ENCODE assay signal across 1 cellular context in the genomic region with DNA sequence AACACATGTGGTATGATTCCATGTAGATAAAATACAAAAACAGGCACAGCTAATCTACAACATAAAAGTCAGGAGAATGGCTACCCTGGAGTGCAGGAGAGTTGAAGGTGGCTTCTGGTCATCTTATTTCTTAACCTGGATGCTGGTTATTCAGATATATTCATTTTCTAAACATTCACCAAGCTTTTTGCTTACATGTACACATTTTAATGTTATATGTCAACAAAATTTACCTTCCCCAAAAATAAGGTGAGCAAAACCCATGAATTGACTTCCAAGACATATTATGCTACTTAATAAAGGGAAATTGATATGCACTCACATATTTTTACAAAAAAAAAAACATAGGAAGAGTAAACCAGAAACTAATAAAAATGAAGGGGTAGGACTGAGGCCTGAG.
TF ChIP-seq lines count a peak whose summit lies in the region.

No MANE protein-coding gene starts in this region.

TF ChIP-seq in HepG2, 621 proteins besides CTCF, POLR2A, EP300 and RAD21:
- TF ChIP-seq EED (CRISPR knock-in tag; IDR thresholded peaks at IDR 0.05) (no peak), MAFF (IDR thresholded peaks at IDR 0.05; ENCODE audit: low read depth, low read length) (peak; percentile 79), REPIN1 (CRISPR knock-in tag; IDR thresholded peaks at IDR 0.05; ENCODE audit: borderline replicate concordance, low read depth) (no peak), ZNF20 (CRISPR knock-in tag; IDR thresholded peaks at IDR 0.05) (no peak), ZSCAN9 (CRISPR knock-in tag; IDR thresholded peaks at IDR 0.05; ENCODE audit: borderline replicate concordance) (no peak), MAFK (conservative IDR thresholded peaks at IDR 0.05 in 1 of 2, IDR thresholded peaks at IDR 0.05 in 1 of 2; ENCODE audit: low read length in 2 of 2) (peak; percentile 34 to 86; a peak in 3 of 4 replicates), RXRB (CRISPR knock-in tag; IDR thresholded peaks at IDR 0.05; ENCODE audit: borderline replicate concordance) (no peak), SMC3 (IDR thresholded peaks at IDR 0.05; ENCODE audit: low read length) (no peak), CBX5 (CRISPR knock-in tag; IDR thresholded peaks at IDR 0.05; ENCODE audit: borderline replicate concordance) (no peak)
- TF ChIP-seq, protein P1, sequence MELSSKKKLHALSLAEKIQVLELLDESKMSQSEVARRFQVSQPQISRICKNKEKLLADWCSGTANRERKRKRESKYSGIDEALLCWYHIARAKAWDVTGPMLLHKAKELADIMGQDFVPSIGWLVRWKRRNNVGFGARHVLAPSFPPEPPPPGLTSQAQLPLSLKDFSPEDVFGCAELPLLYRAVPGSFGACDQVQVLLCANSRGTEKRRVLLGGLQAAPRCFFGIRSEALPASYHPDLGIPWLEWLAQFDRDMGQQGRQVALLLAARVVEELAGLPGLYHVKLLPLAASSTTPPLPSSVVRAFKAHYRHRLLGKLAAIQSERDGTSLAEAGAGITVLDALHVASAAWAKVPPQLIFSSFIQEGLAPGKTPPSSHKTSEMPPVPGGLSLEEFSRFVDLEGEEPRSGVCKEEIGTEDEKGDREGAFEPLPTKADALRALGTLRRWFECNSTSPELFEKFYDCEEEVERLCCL (CRISPR knock-in tag; IDR thresholded peaks at IDR 0.05; ENCODE audit: borderline replicate concordance) = no peak
- TF ChIP-seq, protein P2, sequence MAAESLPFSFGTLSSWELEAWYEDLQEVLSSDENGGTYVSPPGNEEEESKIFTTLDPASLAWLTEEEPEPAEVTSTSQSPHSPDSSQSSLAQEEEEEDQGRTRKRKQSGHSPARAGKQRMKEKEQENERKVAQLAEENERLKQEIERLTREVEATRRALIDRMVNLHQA (CRISPR knock-in tag; IDR thresholded peaks at IDR 0.05) = no peak
- TF ChIP-seq, protein P3, sequence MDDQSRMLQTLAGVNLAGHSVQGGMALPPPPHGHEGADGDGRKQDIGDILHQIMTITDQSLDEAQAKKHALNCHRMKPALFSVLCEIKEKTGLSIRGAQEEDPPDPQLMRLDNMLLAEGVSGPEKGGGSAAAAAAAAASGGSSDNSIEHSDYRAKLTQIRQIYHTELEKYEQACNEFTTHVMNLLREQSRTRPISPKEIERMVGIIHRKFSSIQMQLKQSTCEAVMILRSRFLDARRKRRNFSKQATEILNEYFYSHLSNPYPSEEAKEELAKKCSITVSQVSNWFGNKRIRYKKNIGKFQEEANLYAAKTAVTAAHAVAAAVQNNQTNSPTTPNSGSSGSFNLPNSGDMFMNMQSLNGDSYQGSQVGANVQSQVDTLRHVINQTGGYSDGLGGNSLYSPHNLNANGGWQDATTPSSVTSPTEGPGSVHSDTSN (CRISPR knock-in tag; IDR thresholded peaks at IDR 0.05; ENCODE audit: borderline replicate concordance) = no peak
- TF ChIP-seq, protein P4, sequence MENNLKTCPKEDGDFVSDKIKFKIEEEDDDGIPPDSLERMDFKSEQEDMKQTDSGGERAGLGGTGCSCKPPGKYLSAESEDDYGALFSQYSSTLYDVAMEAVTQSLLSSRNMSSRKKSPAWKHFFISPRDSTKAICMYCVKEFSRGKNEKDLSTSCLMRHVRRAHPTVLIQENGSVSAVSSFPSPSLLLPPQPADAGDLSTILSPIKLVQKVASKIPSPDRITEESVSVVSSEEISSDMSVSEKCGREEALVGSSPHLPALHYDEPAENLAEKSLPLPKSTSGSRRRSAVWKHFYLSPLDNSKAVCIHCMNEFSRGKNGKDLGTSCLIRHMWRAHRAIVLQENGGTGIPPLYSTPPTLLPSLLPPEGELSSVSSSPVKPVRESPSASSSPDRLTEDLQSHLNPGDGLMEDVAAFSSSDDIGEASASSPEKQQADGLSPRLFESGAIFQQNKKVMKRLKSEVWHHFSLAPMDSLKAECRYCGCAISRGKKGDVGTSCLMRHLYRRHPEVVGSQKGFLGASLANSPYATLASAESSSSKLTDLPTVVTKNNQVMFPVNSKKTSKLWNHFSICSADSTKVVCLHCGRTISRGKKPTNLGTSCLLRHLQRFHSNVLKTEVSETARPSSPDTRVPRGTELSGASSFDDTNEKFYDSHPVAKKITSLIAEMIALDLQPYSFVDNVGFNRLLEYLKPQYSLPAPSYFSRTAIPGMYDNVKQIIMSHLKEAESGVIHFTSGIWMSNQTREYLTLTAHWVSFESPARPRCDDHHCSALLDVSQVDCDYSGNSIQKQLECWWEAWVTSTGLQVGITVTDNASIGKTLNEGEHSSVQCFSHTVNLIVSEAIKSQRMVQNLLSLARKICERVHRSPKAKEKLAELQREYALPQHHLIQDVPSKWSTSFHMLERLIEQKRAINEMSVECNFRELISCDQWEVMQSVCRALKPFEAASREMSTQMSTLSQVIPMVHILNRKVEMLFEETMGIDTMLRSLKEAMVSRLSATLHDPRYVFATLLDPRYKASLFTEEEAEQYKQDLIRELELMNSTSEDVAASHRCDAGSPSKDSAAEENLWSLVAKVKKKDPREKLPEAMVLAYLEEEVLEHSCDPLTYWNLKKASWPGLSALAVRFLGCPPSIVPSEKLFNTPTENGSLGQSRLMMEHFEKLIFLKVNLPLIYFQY (CRISPR knock-in tag; IDR thresholded peaks at IDR 0.05; ENCODE audit: borderline replicate concordance) = no peak
